22 cellular contexts compared by ENCODE assay signal in the genomic region with DNA sequence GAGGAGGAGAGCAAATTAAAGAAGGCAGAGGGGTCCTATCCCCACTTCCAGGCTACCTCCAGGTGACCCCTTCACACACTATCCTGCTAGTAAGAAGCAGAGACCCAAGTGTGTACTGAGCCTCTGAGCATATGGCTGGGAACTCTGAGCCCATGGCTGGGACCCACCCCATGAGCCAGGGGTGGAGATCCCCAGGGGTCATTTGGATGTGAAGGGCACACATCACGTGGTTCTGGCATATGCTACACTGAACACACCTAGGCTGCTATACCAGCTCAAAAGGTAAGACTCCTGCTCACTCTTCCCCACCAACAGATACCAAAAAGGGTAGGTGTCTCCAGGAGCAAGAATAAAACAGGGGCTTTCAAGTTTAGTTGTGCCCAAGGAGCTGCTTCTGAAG.
A peak's percentile ranks its signal among the peaks of the same experiment; 100 is the strongest.
DNase-seq lines count a peak whose midpoint lies in the region; ATAC-seq, FAIRE-seq and TF ChIP-seq lines count a peak whose summit lies in the region.
"Had no signal": no experiment of that assay in that cellular context is flagged by ENCODE, and none has a peak within 500 bp of the region (broad histone marks: within the 10 kb centered on the region; RNA-seq: fewer than 3 reads in every experiment).

No MANE protein-coding gene starts in this region.

- no peaks in the 10 kb centered on the region for H3K36me3 Mint-ChIP-seq in activated B cell treated with CpG ODN at 0.5 μM for 24 hours (ENCODE audit: low read depth)
- peaks cover 6% of the 10 kb centered on the region for H3K36me3 Mint-ChIP-seq in stimulated activated memory B cell treated with anti-CD40 and anti-IgM and Interleukin-4, amounts not matched to agents 10 μg/mL and 1 μg/mL and 100 μg/mL, for 72 hours
- H3K36me3 Mint-ChIP-seq: CD8-positive, alpha-beta T cell had no signal

- H3K4me1 ChIP-seq in HepG2 (ENCODE audit: insufficient read depth, low read length), result peaks cover 62% of the 10 kb centered on the region
- no peaks in the 10 kb centered on the region for H3K4me1 ChIP-seq in right lobe of liver
- H3K4me1 ChIP-seq in uterus, result no peaks in the 10 kb centered on the region
- H3K4me1 ChIP-seq: A549; BLaER1 treated with 17β-estradiol and CSF1 and Interleukin-3, amounts not matched to agents 10 nM and 100 nM; Caco-2 had no signal

- H3K27ac ChIP-seq in HepG2 (ENCODE audit: extremely low read length, insufficient read depth, low read length) (peak overlapping the region; percentile 76), right lobe of liver (no peak overlapping the region), uterus (no peak overlapping the region)
- H3K27ac ChIP-seq: 22Rv1; A549; BLaER1 treated with 17β-estradiol and CSF1 and Interleukin-3, amounts not matched to agents 10 nM and 100 nM; C4-2B had no signal

- H3K27me3 ChIP-seq in HepG2 (ENCODE audit: control insufficient read depth in 1 of 2, insufficient read depth in 2 of 2, low read length in 2 of 2), result no peaks in the 10 kb centered on the region
- H3K27me3 ChIP-seq in right lobe of liver, result no peaks in the 10 kb centered on the region
- H3K27me3 ChIP-seq in uterus, result no peaks in the 10 kb centered on the region
- H3K27me3 ChIP-seq: BLaER1 treated with 17β-estradiol and CSF1 and Interleukin-3, amounts not matched to agents 10 nM and 100 nM had no signal

- peak overlapping the region; percentile 70 for H3K4me2 ChIP-seq in HepG2 (ENCODE audit: low read depth, low read length)
- H3K4me2 ChIP-seq: A549; BLaER1 treated with 17β-estradiol and CSF1 and Interleukin-3, amounts not matched to agents 10 nM and 100 nM had no signal

- H3K4me1 Mint-ChIP-seq in activated B cell treated with CpG ODN at 0.5 μM for 24 hours, result no peaks in the 10 kb centered on the region
- H3K4me1 Mint-ChIP-seq in stimulated activated memory B cell treated with anti-CD40 and anti-IgM and Interleukin-4, amounts not matched to agents 10 μg/mL and 1 μg/mL and 100 μg/mL, for 72 hours, result no peaks in the 10 kb centered on the region
- H3K4me1 Mint-ChIP-seq: B cell had no signal

- DNase-seq in HepG2 (ENCODE audit: low spot score), result no peak
- no peak for DNase-seq in right lobe of liver
- no peak for DNase-seq in activated B cell treated with CpG ODN at 0.5 μM for 24 hours
- no peak for DNase-seq in uterus
- DNase-seq: AML-193; Caco-2; Calu3; CD4-positive, alpha-beta T cell; CD8-positive, alpha-beta T cell; DMS79 treated with DMSO at 0.1 percent for 48 hours; GF-D8 had no signal

- TF ChIP-seq POLR2A in HepG2 (IDR thresholded peaks at IDR 0.05; ENCODE audit: insufficient read depth in 1 of 2, low read depth in 2 of 2, low read length in 2 of 2) (no peak), right lobe of liver (IDR thresholded peaks at IDR 0.05) (no peak), uterus (IDR thresholded peaks at IDR 0.05) (no peak)

- peak overlapping the region in 1 of 3 experiments; percentile 53; a peak in 1 of 6 replicates for H3K4me3 ChIP-seq in HepG2 (replicated peaks in 1 of 3; ENCODE audit: insufficient read depth in 1 of 3, low read depth in 2 of 3, low read length in 3 of 3)
- no peak overlapping the region for H3K4me3 ChIP-seq in right lobe of liver
- H3K4me3 ChIP-seq in uterus, result no peak overlapping the region
- H3K4me3 ChIP-seq: A549; BLaER1 treated with 17β-estradiol and CSF1 and Interleukin-3, amounts not matched to agents 10 nM and 100 nM had no signal

- no peak overlapping the region; the same call in 1 of the 2 replicates for H3K9ac ChIP-seq in HepG2 (ENCODE audit: insufficient read depth, low read depth, low read length)
- H3K9ac ChIP-seq: BLaER1 treated with 17β-estradiol and CSF1 and Interleukin-3, amounts not matched to agents 10 nM and 100 nM had no signal

- no peak for FAIRE-seq in HepG2 (lab: Jason Lieb, UNC)
- FAIRE-seq: A549, D721Med, G401.6, GM12891, GM19239 had no signal

- H3K9me3 ChIP-seq in HepG2 (ENCODE audit: low read length), result peaks cover 6% of the 10 kb centered on the region
- H3K9me3 ChIP-seq in right lobe of liver, result no peaks in the 10 kb centered on the region
- no peaks in the 10 kb centered on the region for H3K9me3 ChIP-seq in uterus
- H3K9me3 ChIP-seq: Caco-2 had no signal

- no peak overlapping the region for H2AFZ ChIP-seq in HepG2 (ENCODE audit: low read length)

- no peaks in the 10 kb centered on the region for H3K9me3 Mint-ChIP-seq in activated B cell treated with CpG ODN at 0.5 μM for 24 hours
- no peaks in the 10 kb centered on the region for H3K9me3 Mint-ChIP-seq in stimulated activated memory B cell treated with anti-CD40 and anti-IgM and Interleukin-4, amounts not matched to agents 10 μg/mL and 1 μg/mL and 100 μg/mL, for 72 hours
- H3K9me3 Mint-ChIP-seq: CD4-positive, alpha-beta T cell; CD8-positive, alpha-beta T cell had no signal

- H3K79me2 ChIP-seq in HepG2 (ENCODE audit: insufficient read depth, low read length), result no peaks in the 10 kb centered on the region

- POLR2A ChIA-PET in HepG2 (lab: Yijun Ruan, JAX), result interaction anchor here (1.6 to 1.7 kb wide), 2 partner anchors 9 to 36 kb away, joined by 3 to 7 read pairs; no protein-coding TSS in a partner anchor
- POLR2A ChIA-PET in activated B cell treated with CpG ODN at 0.5 μM for 24 hours (lab: Charles Lee), result no interaction called here

- no peaks in the 10 kb centered on the region for H4K20me1 ChIP-seq in HepG2 (ENCODE audit: insufficient read depth, low read length)
- H4K20me1 ChIP-seq: BLaER1 treated with 17β-estradiol and CSF1 and Interleukin-3, amounts not matched to agents 10 nM and 100 nM had no signal

- TF ChIP-seq RAD21 in HepG2 (CRISPR knock-in tag; IDR thresholded peaks at IDR 0.05), result no peak

- H3K36me3 ChIP-seq in HepG2 (replicated peaks in 1 of 2; ENCODE audit: control insufficient read depth in 1 of 2, insufficient read depth in 2 of 2, low read length in 2 of 2), result no peaks in the 10 kb centered on the region
- H3K36me3 ChIP-seq in right lobe of liver, result no peaks in the 10 kb centered on the region
- H3K36me3 ChIP-seq in uterus, result no peaks in the 10 kb centered on the region
- H3K36me3 ChIP-seq: BLaER1 treated with 17β-estradiol and CSF1 and Interleukin-3, amounts not matched to agents 10 nM and 100 nM had no signal

- peak; percentile 53 for ATAC-seq in HepG2
- no peak for ATAC-seq in right lobe of liver
- ATAC-seq in activated B cell treated with CpG ODN at 0.5 μM for 24 hours (ENCODE audit: low read depth), result no peak
- peak; percentile 18 for ATAC-seq in stimulated activated memory B cell treated with anti-CD40 and anti-IgM and Interleukin-4, amounts not matched to agents 10 μg/mL and 1 μg/mL and 100 μg/mL, for 72 hours
- ATAC-seq in HG02973 (IDR thresholded peaks at IDR 0.05; ENCODE audit: unreplicated experiment), result no peak
- ATAC-seq: A549; CD8-positive, alpha-beta T cell had no signal

- H3K27ac Mint-ChIP-seq in activated B cell treated with CpG ODN at 0.5 μM for 24 hours, result peak overlapping the region; percentile 22
- no peak overlapping the region for H3K27ac Mint-ChIP-seq in stimulated activated memory B cell treated with anti-CD40 and anti-IgM and Interleukin-4, amounts not matched to agents 10 μg/mL and 1 μg/mL and 100 μg/mL, for 72 hours
- H3K27ac Mint-ChIP-seq: B cell; CD4-positive, alpha-beta T cell; CD8-positive, alpha-beta T cell had no signal

- no CpG with 5 or more reads among the region's 1 CpG for WGBS in HepG2 (ENCODE audit: low lambda C conversion rate)
- no CpG with 5 or more reads among the region's 1 CpG for WGBS in right lobe of liver (ENCODE audit: insufficient coverage, low coverage, low lambda C conversion rate, missing lambda C conversion rate)

- TF ChIP-seq CTCF in HepG2 (CRISPR knock-in tag; IDR thresholded peaks at IDR 0.05) (no peak), right lobe of liver (IDR thresholded peaks at IDR 0.05) (no peak), activated B cell treated with CpG ODN at 0.5 μM for 24 hours (IDR thresholded peaks at IDR 0.05) (no peak), uterus (IDR thresholded peaks at IDR 0.05) (no peak)

- no peaks in the 10 kb centered on the region for H3K27me3 Mint-ChIP-seq in activated B cell treated with CpG ODN at 0.5 μM for 24 hours
- no peaks in the 10 kb centered on the region for H3K27me3 Mint-ChIP-seq in stimulated activated memory B cell treated with anti-CD40 and anti-IgM and Interleukin-4, amounts not matched to agents 10 μg/mL and 1 μg/mL and 100 μg/mL, for 72 hours
- H3K27me3 Mint-ChIP-seq: B cell; CD4-positive, alpha-beta T cell had no signal

- no peak for TF ChIP-seq EP300 in HepG2 (IDR thresholded peaks at IDR 0.05; ENCODE audit: low read depth in 2 of 2, low read length in 2 of 2)
- TF ChIP-seq EP300 in HepG2 (CRISPR knock-in tag; IDR thresholded peaks at IDR 0.05; ENCODE audit: borderline replicate concordance), result no peak

- in situ Hi-C loops in HepG2 (cut with HindIII; ENCODE audit: extremely low pct_ligation_motif_present, low pct_unique_long_range_greater_than_20kb), result loop anchor here (10.0 kb wide), 1 partner anchor 64 kb away; no protein-coding TSS in a partner anchor

- H3K4me3 Mint-ChIP-seq in activated B cell treated with CpG ODN at 0.5 μM for 24 hours, result no peak overlapping the region
- no peak overlapping the region for H3K4me3 Mint-ChIP-seq in stimulated activated memory B cell treated with anti-CD40 and anti-IgM and Interleukin-4, amounts not matched to agents 10 μg/mL and 1 μg/mL and 100 μg/mL, for 72 hours
- H3K4me3 Mint-ChIP-seq: B cell; CD4-positive, alpha-beta T cell; CD8-positive, alpha-beta T cell had no signal

- intact Hi-C loops in HepG2 (cut with micrococcal nuclease; ENCODE audit: unreplicated experiment) (loop anchor here (5.0 kb wide), 1 partner anchor 149 kb away; the partner anchor contains the start of gene FRMD3), right lobe of liver (cut with DNase I) (no loop called here), activated B cell treated with CpG ODN at 0.5 μM for 24 hours (cut with micrococcal nuclease) (no loop called here), uterus (cut with DNase I; ENCODE audit: low total_unique reads) (no loop called here)

- CTCF ChIA-PET in HepG2 (lab: Yijun Ruan, JAX; ENCODE audit: low intra/inter-chr PET ratio, low total read pairs), result no interaction called here
- CTCF ChIA-PET in activated B cell treated with CpG ODN at 0.5 μM for 24 hours (lab: Charles Lee), result no interaction called here

- no TSS peak for BruUV-seq in HepG2 (replicated peaks; lab: Mats Ljungman, UMichigan)

TF ChIP-seq in HepG2, 621 proteins besides CTCF, POLR2A, EP300 and RAD21 (continues in another document):
- no peak for TF ChIP-seq ZNF567 (CRISPR knock-in tag; IDR thresholded peaks at IDR 0.05; ENCODE audit: borderline replicate concordance)
- no peak for TF ChIP-seq TAF15 (IDR thresholded peaks at IDR 0.05; ENCODE audit: low read depth, low read length, poor library complexity, severe bottlenecking)
- TF ChIP-seq MATR3 (CRISPR knock-in tag; IDR thresholded peaks at IDR 0.05), result no peak

Comparison
In these comparisons a context has a peak if more than half of its experiments do, and no peak if none do; other contexts are left out.
1. ATAC-seq: peak in HepG2 (single experiment) and stimulated activated memory B cell treated with anti-CD40 and anti-IgM and Interleukin-4, amounts not matched to agents 10 μg/mL and 1 μg/mL and 100 μg/mL, for 72 hours (single experiment); none in right lobe of liver (0 of 4), activated B cell treated with CpG ODN at 0.5 μM for 24 hours (single experiment) and HG02973 (single experiment).